ENCODE assay signal across 19 cellular contexts in genomic region chr13:66219493-66219892, GRCh38.
A peak's percentile ranks its signal among the peaks of the same experiment; 100 is the strongest.
DNase-seq lines count a peak whose midpoint lies in the region; ATAC-seq and TF ChIP-seq lines count a peak whose summit lies in the region.
"Had no signal": no experiment of that assay in that cellular context is flagged by ENCODE, and none has a peak within 500 bp of the region (broad histone marks: within the 10 kb centered on the region; RNA-seq: fewer than 3 reads in every experiment).

No MANE protein-coding gene starts in this region.

- H3K36me3 Mint-ChIP-seq in glutamatergic neuron (ENCODE audit: unreplicated experiment): no peaks in the 10 kb centered on the region
- H3K36me3 Mint-ChIP-seq: CD4-positive, CD25-positive, alpha-beta regulatory T cell; CD8-positive, alpha-beta memory T cell had no signal

- H3K79me1 ChIP-seq in neuronal stem cell (ENCODE audit: low read depth, low read length) (no peaks in the 10 kb centered on the region), trophoblast cell (ENCODE audit: low read length) (no peaks in the 10 kb centered on the region)

- no peak overlapping the region for H4K12ac ChIP-seq in trophoblast cell (ENCODE audit: low read depth, low read length)

- H3K18ac ChIP-seq in neuronal stem cell (ENCODE audit: low read length) (no peak overlapping the region), trophoblast cell (ENCODE audit: low read length) (no peak overlapping the region)

- DNase-seq in HEK293T (ENCODE audit: extremely low spot score) (no peak), NCI-H2171 (lab: John Stamatoyannopoulos, UW) (peak; percentile 4), glutamatergic neuron (no peak), neuronal stem cell (ENCODE audit: low spot score) (peak; percentile 63), head of caudate nucleus (no peak), trophoblast cell (no peak)
- DNase-seq: ACHN; BE2C; C1 segment of cervical spinal cord; CD4-positive, CD25-positive, alpha-beta regulatory T cell; CD8-positive, alpha-beta memory T cell; COR-L47; DMS153; DMS79; GDM1; HCEC 1CT; HFFc6 had no signal

- H3K23ac ChIP-seq in neuronal stem cell (ENCODE audit: low read depth, low read length, poor library complexity) (no peak overlapping the region), trophoblast cell (ENCODE audit: low read length) (no peak overlapping the region)

- H3K79me2 ChIP-seq in trophoblast cell (ENCODE audit: control insufficient read depth, insufficient read depth, low read length, poor library complexity): no peaks in the 10 kb centered on the region

- H3K27ac Mint-ChIP-seq in glutamatergic neuron (ENCODE audit: unreplicated experiment): peak overlapping the region; percentile 77
- H3K27ac Mint-ChIP-seq: CD4-positive, CD25-positive, alpha-beta regulatory T cell; CD8-positive, alpha-beta memory T cell; GM23338; HFFc6 had no signal

- no peak overlapping the region for H2BK5ac ChIP-seq in neuronal stem cell (ENCODE audit: low read length)
- no peak overlapping the region for H2BK5ac ChIP-seq in trophoblast cell (ENCODE audit: low read depth, low read length, poor library complexity)

- H3K4ac ChIP-seq in neuronal stem cell (ENCODE audit: low read length): no peak overlapping the region
- H3K4ac ChIP-seq in trophoblast cell (ENCODE audit: low read depth, low read length): no peak overlapping the region

- peak overlapping the region; percentile 90 for H3K27ac ChIP-seq in neuronal stem cell (replicated peaks; ENCODE audit: low read length)
- no peak overlapping the region for H3K27ac ChIP-seq in trophoblast cell (ENCODE audit: low read depth, low read length)

- H2AK5ac ChIP-seq in neuronal stem cell (ENCODE audit: low read depth, low read length): no peak overlapping the region
- no peak overlapping the region for H2AK5ac ChIP-seq in trophoblast cell (ENCODE audit: low read length)

- no peaks in the 10 kb centered on the region for H3K27me3 Mint-ChIP-seq in glutamatergic neuron (ENCODE audit: unreplicated experiment)
- H3K27me3 Mint-ChIP-seq: CD4-positive, CD25-positive, alpha-beta regulatory T cell; CD8-positive, alpha-beta memory T cell had no signal

- no peaks in the 10 kb centered on the region for H3K27me3 ChIP-seq in neuronal stem cell (ENCODE audit: control insufficient read depth in 3 of 3, insufficient read depth in 3 of 3, low read depth in 1 of 3, low read length in 3 of 3)
- H3K27me3 ChIP-seq in trophoblast cell (ENCODE audit: insufficient read depth, low read length): no peaks in the 10 kb centered on the region
- H3K27me3 ChIP-seq: BE2C had no signal

- H3K4me1 ChIP-seq in neuronal stem cell (ENCODE audit: control insufficient read depth in 2 of 2, insufficient read depth in 1 of 2, low read depth in 1 of 2, low read length in 2 of 2) (peaks cover 0 to 6% of the 10 kb centered on the region in 2 donors), trophoblast cell (ENCODE audit: control insufficient read depth in 1 of 2, insufficient read depth in 2 of 2, low read length in 2 of 2) (no peaks in the 10 kb centered on the region)
- H3K4me1 ChIP-seq: BE2C had no signal

- TF ChIP-seq CTCF in glutamatergic neuron (IDR thresholded peaks at IDR 0.05; ENCODE audit: partially characterized antibody, unreplicated experiment): no peak

- H2BK12ac ChIP-seq in neuronal stem cell (ENCODE audit: low read length) (no peak overlapping the region), trophoblast cell (ENCODE audit: low read length) (no peak overlapping the region)

- H3K14ac ChIP-seq in neuronal stem cell (ENCODE audit: low read length): no peak overlapping the region
- no peak overlapping the region for H3K14ac ChIP-seq in trophoblast cell (ENCODE audit: low read length)

- WGBS in neuronal stem cell (ENCODE audit: extremely low coverage in 2 of 2, insufficient read length in 2 of 2, insufficient replicate concordance in 1 of 2), 2 donors: no CpG with 5 or more reads among the region's 1 CpG
- WGBS in trophoblast cell (ENCODE audit: extremely low coverage, insufficient coverage, insufficient read length): no CpG with 5 or more reads among the region's 1 CpG

- H3K4me3 ChIP-seq in neuronal stem cell (ENCODE audit: low read length in 2 of 2) (no peak overlapping the region), trophoblast cell (ENCODE audit: low read depth, low read length) (no peak overlapping the region)
- H3K4me3 ChIP-seq: GM23338 had no signal

- H3K4me2 ChIP-seq in neuronal stem cell (ENCODE audit: insufficient read depth, low read length, poor library complexity, severe bottlenecking) (no peak overlapping the region), trophoblast cell (ENCODE audit: low read length) (no peak overlapping the region)

- peaks cover 8% of the 10 kb centered on the region for H3K9me3 Mint-ChIP-seq in glutamatergic neuron (ENCODE audit: unreplicated experiment)
- H3K9me3 Mint-ChIP-seq: GM23338, HFFc6 had no signal

- no peak for ATAC-seq in GM19455 (IDR thresholded peaks at IDR 0.05; ENCODE audit: unreplicated experiment)

- H2BK15ac ChIP-seq in neuronal stem cell (ENCODE audit: low read length): no peak overlapping the region

- H3K4me1 Mint-ChIP-seq in glutamatergic neuron (ENCODE audit: low read depth, unreplicated experiment): peaks cover 44% of the 10 kb centered on the region
- H3K4me1 Mint-ChIP-seq: CD8-positive, alpha-beta memory T cell had no signal

- no peak overlapping the region for H2AFZ ChIP-seq in neuronal stem cell (ENCODE audit: low read length)
- H2AFZ ChIP-seq in trophoblast cell (ENCODE audit: insufficient read depth, low read length, poor library complexity): no peak overlapping the region
- H2AFZ ChIP-seq: GM23338 had no signal

- no peak overlapping the region for H4K8ac ChIP-seq in neuronal stem cell (ENCODE audit: low read depth, low read length)
- no peak overlapping the region for H4K8ac ChIP-seq in trophoblast cell (ENCODE audit: low read depth, low read length)

- no peak overlapping the region for H2BK120ac ChIP-seq in neuronal stem cell (ENCODE audit: low read depth, low read length)
- H2BK120ac ChIP-seq in trophoblast cell (ENCODE audit: insufficient read depth, low read length, poor library complexity): no peak overlapping the region

- H4K91ac ChIP-seq in neuronal stem cell (ENCODE audit: low read depth, low read length, poor library complexity) (no peak overlapping the region), trophoblast cell (ENCODE audit: low read depth, low read length) (no peak overlapping the region)

- H3K4me3 Mint-ChIP-seq in glutamatergic neuron (ENCODE audit: unreplicated experiment): peak overlapping the region; percentile 64
- H3K4me3 Mint-ChIP-seq: CD4-positive, CD25-positive, alpha-beta regulatory T cell; CD8-positive, alpha-beta memory T cell; GM23338; HFFc6 had no signal

- POLR2A ChIA-PET in HEK293T (lab: Yijun Ruan, JAX): no interaction called here

- H3K36me3 ChIP-seq in neuronal stem cell (replicated peaks in 1 of 2; ENCODE audit: control insufficient read depth in 2 of 2, insufficient read depth in 2 of 2, low read length in 2 of 2) (no peaks in the 10 kb centered on the region), trophoblast cell (ENCODE audit: control insufficient read depth in 1 of 2, insufficient read depth in 2 of 2, low read length in 2 of 2) (no peaks in the 10 kb centered on the region)
- H3K36me3 ChIP-seq: BE2C had no signal

- intact Hi-C loops in head of caudate nucleus (cut with DNase I): no loop called here

- H3K9ac ChIP-seq in neuronal stem cell (ENCODE audit: low read depth, low read length, poor library complexity): no peak overlapping the region
- no peak overlapping the region for H3K9ac ChIP-seq in trophoblast cell (ENCODE audit: low read length)

- H3K9me3 ChIP-seq in neuronal stem cell (replicated peaks in 1 of 2; ENCODE audit: control insufficient read depth in 2 of 2, insufficient read depth in 1 of 2, low read depth in 1 of 2, low read length in 2 of 2) (no peaks in the 10 kb centered on the region), trophoblast cell (ENCODE audit: insufficient read depth, low read depth, low read length) (no peaks in the 10 kb centered on the region)
- H3K9me3 ChIP-seq: BE2C had no signal

- CTCF ChIA-PET in HEK293T (lab: Yijun Ruan, JAX): no interaction called here

TF ChIP-seq in HEK293T, 16 proteins besides CTCF, POLR2A, EP300 and RAD21:
- peak; percentile 2; the same call in 1 of the 2 replicates for TF ChIP-seq FOXM1 (IDR thresholded peaks at IDR 0.05; ENCODE audit: borderline replicate concordance)
- TF ChIP-seq SP1 (IDR thresholded peaks at IDR 0.05): no peak

Comparison
In these comparisons a context has a peak if more than half of its experiments do, and no peak if none do; other contexts are left out.
1. DNase-seq: peak in NCI-H2171 (single experiment) and neuronal stem cell (single experiment); none in HEK293T (single experiment), glutamatergic neuron (single experiment), head of caudate nucleus (0 of 42) and trophoblast cell (0 of 2).